In genomic region chr4:45569619-45570018, GRCh38 we compare ENCODE assay signal across 6 cellular contexts.
"Had no signal": no experiment of that assay in that cellular context is flagged by ENCODE, and none has a peak within 500 bp of the region (broad histone marks: within the 10 kb centered on the region; RNA-seq: fewer than 3 reads in every experiment).

No MANE protein-coding gene starts in this region.

- H3K9ac ChIP-seq: KMS-11 had no signal

- FAIRE-seq: HTR-8/SVneo had no signal

- DNase-seq: Karpas-422, KBM-7, KG1 had no signal

- H3K4me2 ChIP-seq: KMS-11 had no signal

- H3K27ac ChIP-seq: HL-60, KMS-11 had no signal
